Comparison of ENCODE assay signal across 1 cellular context in the genomic region with DNA sequence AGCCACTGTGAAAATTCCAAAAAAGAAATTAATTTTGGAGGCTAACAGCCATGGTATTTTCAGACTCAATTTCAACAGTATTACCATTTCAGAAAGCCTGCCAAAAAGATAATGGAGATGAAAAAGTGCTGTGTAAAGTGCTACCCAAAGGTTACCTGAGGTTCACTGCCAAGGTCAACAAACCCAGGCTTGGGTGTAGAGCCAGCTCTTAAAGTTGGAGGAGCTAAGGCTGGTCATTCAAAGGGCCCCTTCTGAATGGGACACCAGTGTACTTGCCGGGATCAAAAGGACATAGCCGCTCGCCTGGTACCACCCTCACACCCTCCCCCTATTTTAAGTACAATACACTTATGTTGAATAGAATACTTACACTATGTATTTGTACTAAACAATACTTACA.
TF ChIP-seq lines count a peak whose summit lies in the region.

No MANE protein-coding gene starts in this region.

TF ChIP-seq in SK-N-SH, 30 proteins besides CTCF, POLR2A, EP300 and RAD21 (continued from another document):
- TF ChIP-seq GATA2 (CRISPR knock-in tag; IDR thresholded peaks at IDR 0.05): no peak
- no peak for TF ChIP-seq NFIC (IDR thresholded peaks at IDR 0.05; ENCODE audit: borderline replicate concordance)
- TF ChIP-seq FOXJ3 (CRISPR knock-in tag; IDR thresholded peaks at IDR 0.05): no peak
